Comparison of ENCODE assay signal across 17 cellular contexts in the genomic region with DNA sequence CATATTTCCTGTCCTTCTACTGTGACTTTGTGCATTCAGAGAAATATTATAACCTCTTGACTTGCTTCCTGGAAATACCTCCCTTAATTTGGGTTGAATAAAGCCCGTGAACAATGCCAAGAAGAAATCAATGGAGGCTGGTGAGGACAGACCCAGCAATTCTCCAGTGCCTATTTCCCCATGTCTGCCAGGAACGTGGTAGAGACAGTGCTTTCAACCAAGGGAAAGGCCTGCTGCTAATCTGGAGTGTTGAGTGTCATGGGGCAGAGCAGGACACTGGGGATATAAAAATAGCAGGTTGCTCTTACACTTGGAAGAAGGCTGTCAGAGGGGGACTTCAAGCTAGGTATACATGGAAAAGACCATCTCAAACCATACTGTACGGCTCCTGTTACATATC. TPM values are rescaled to one million over a fixed set of nuclear protein-coding genes. Genes with fewer than 3 reads are reported as not detected.
"Had no signal": no experiment of that assay in that cellular context is flagged by ENCODE, and none has a peak within 500 bp of the region (broad histone marks: within the 10 kb centered on the region; RNA-seq: fewer than 3 reads in every experiment).

No MANE protein-coding gene starts in this region.

- DNase-seq: activated CD4-positive, alpha-beta T cell treated with anti-CD3 and anti-CD28 coated beads, Interleukin-2, amount 10 ng/mL, durations not matched to agents 7 days and 5 days; activated CD8-positive, alpha-beta memory T cell treated with anti-CD3 and anti-CD28 coated beads for 24 hours; activated naive CD4-positive, alpha-beta T cell treated with anti-CD3 and anti-CD28 coated beads for 36 hours; central memory CD4-positive, alpha-beta T cell; colonic mucosa; kidney glomerular epithelial cell; naive B cell; sigmoid colon; stimulated activated CD4-positive, alpha-beta T cell treated with anti-CD3 and anti-CD28 coated beads, Interleukin-12 subunit alpha, Interleukin-12 subunit beta, amount 100 ng/mL, for 4 hours; stimulated activated CD4-positive, alpha-beta T cell treated with anti-CD3 and anti-CD28 coated beads, Interleukin-2, amount 100 ng/mL, for 24 hours; tibial artery had no signal

- H3K27me3 Mint-ChIP-seq: activated CD4-positive, alpha-beta T cell treated with anti-CD3 and anti-CD28 coated beads, Interleukin-2, amount 10 ng/mL, durations not matched to agents 7 days and 5 days; naive B cell had no signal

- H3K36me3 ChIP-seq: colonic mucosa, prostate gland, sigmoid colon, tibial artery had no signal

- H3K36me3 Mint-ChIP-seq: naive B cell; stimulated activated effector memory CD8-positive, alpha-beta T cell treated with anti-CD3 and anti-CD28 coated beads, Interleukin-12 subunit alpha, Interleukin-12 subunit beta, amount 100 ng/mL, for 72 hours had no signal

- H3K4me3 ChIP-seq: colonic mucosa, esophagus muscularis mucosa, prostate gland, sigmoid colon, tibial artery had no signal

- H3K4me1 Mint-ChIP-seq: naive B cell had no signal

- ATAC-seq: stimulated activated effector memory CD8-positive, alpha-beta T cell treated with anti-CD3 and anti-CD28 coated beads, Interleukin-12 subunit alpha, Interleukin-12 subunit beta, amount 100 ng/mL, for 72 hours had no signal

- FAIRE-seq: urothelium cell line had no signal

- H3K27ac Mint-ChIP-seq: activated CD4-positive, alpha-beta T cell treated with anti-CD3 and anti-CD28 coated beads, Interleukin-2, amount 10 ng/mL, durations not matched to agents 7 days and 5 days; activated naive CD4-positive, alpha-beta T cell treated with anti-CD3 and anti-CD28 coated beads for 36 hours; naive B cell; stimulated activated effector memory CD8-positive, alpha-beta T cell treated with anti-CD3 and anti-CD28 coated beads, Interleukin-12 subunit alpha, Interleukin-12 subunit beta, amount 100 ng/mL, for 72 hours had no signal

- H3K27ac ChIP-seq: colonic mucosa, prostate gland, tibial artery had no signal

- H3K27me3 ChIP-seq: colonic mucosa, esophagus muscularis mucosa, sigmoid colon, tibial artery had no signal

- H3K4me1 ChIP-seq: colonic mucosa, prostate gland, sigmoid colon had no signal

- H3K4me3 Mint-ChIP-seq: activated CD4-positive, alpha-beta T cell treated with anti-CD3 and anti-CD28 coated beads, Interleukin-2, amount 10 ng/mL, durations not matched to agents 7 days and 5 days; activated naive CD4-positive, alpha-beta T cell treated with anti-CD3 and anti-CD28 coated beads for 36 hours; naive B cell; stimulated activated effector memory CD8-positive, alpha-beta T cell treated with anti-CD3 and anti-CD28 coated beads, Interleukin-12 subunit alpha, Interleukin-12 subunit beta, amount 100 ng/mL, for 72 hours had no signal

- H3K9me3 Mint-ChIP-seq: activated CD4-positive, alpha-beta T cell treated with anti-CD3 and anti-CD28 coated beads, Interleukin-2, amount 10 ng/mL, durations not matched to agents 7 days and 5 days; activated naive CD4-positive, alpha-beta T cell treated with anti-CD3 and anti-CD28 coated beads for 36 hours; naive B cell; stimulated activated effector memory CD8-positive, alpha-beta T cell treated with anti-CD3 and anti-CD28 coated beads, Interleukin-12 subunit alpha, Interleukin-12 subunit beta, amount 100 ng/mL, for 72 hours had no signal

- H3K9me3 ChIP-seq: colonic mucosa, esophagus muscularis mucosa, prostate gland, sigmoid colon, tibial artery had no signal

RNA-seq across cellular contexts. Expression of gene NCBP2L, which starts 21.8 kb away (rescaled TPM):
- total RNA-seq: activated CD4-positive, alpha-beta T cell treated with anti-CD3 and anti-CD28 coated beads, Interleukin-2, amount 10 ng/mL, durations not matched to agents 7 days and 5 days; activated naive CD4-positive, alpha-beta T cell treated with anti-CD3 and anti-CD28 coated beads for 36 hours; colonic mucosa; esophagus muscularis mucosa; lung microvascular endothelial cell; sigmoid colon; SK-MEL-5 had no signal
- polyA plus RNA-seq: sigmoid colon had no signal
